8 cellular contexts compared by ENCODE assay signal in genomic region chr7:94908204-94909022, GRCh38. TPM values are rescaled to one million over a fixed set of nuclear protein-coding genes. Genes with fewer than 3 reads are reported as not detected.
DNase-seq lines count a peak whose midpoint lies in the region; ATAC-seq and TF ChIP-seq lines count a peak whose summit lies in the region.

No MANE protein-coding gene starts in this region.

- H3K9me3 Mint-ChIP-seq in brain: no peaks in the 10 kb centered on the region

- H3K9me3 ChIP-seq in sigmoid colon: no peaks in the 10 kb centered on the region

- TF ChIP-seq EP300 in sigmoid colon (IDR thresholded peaks at IDR 0.05): no peak

- H3K4me3 ChIP-seq in sigmoid colon: peak overlapping the region; percentile 47 to 76 (median 67)

- no peaks in the 10 kb centered on the region for H3K36me3 ChIP-seq in sigmoid colon

- H3K4me1 ChIP-seq in sigmoid colon: peaks cover 0 to 47% (median 17%) of the 10 kb centered on the region in 4 donors

- intact Hi-C loops in sigmoid colon (cut with DNase I): loop anchor here (5.0 to 10.0 kb wide), 6 partner anchors 69 to 614 kb away; partner anchors contain the start of gene SGCE

- ATAC-seq in GM19467 (IDR thresholded peaks at IDR 0.05; ENCODE audit: unreplicated experiment) (no peak), HG02852 (IDR thresholded peaks at IDR 0.05; ENCODE audit: unreplicated experiment) (no peak), GM21360 (IDR thresholded peaks at IDR 0.05; ENCODE audit: unreplicated experiment) (no peak)

- no peaks in the 10 kb centered on the region for H3K36me3 Mint-ChIP-seq in brain

- TF ChIP-seq CTCF in brain (conservative IDR thresholded peaks at IDR 0.05): no peak
- no peak for TF ChIP-seq CTCF in sigmoid colon (IDR thresholded peaks at IDR 0.05)

- H3K27me3 Mint-ChIP-seq in brain: peaks cover 11% of the 10 kb centered on the region

- no peaks in the 10 kb centered on the region for H3K27me3 ChIP-seq in sigmoid colon

- peak overlapping the region; percentile 97 to 99 (median 99) for H3K27ac Mint-ChIP-seq in brain

- WGBS in sigmoid colon, 2 donors: 1 to 2% methylated on average over 26 of the region's 26 CpGs

- H3K4me3 Mint-ChIP-seq in brain: peak overlapping the region; percentile 90 to 96 (median 96)

- DNase-seq in EL: peak; percentile 17
- DNase-seq in NCI-H1694 (lab: John Stamatoyannopoulos, UW): peak; percentile 14
- DNase-seq in iPS-NIHi11 (ENCODE audit: low spot score): peak; percentile 64
- peak; percentile 72 for DNase-seq in sigmoid colon

- H3K27ac ChIP-seq in sigmoid colon: peak overlapping the region; percentile 79 to 90 (median 84)

- TF ChIP-seq POLR2A in sigmoid colon (IDR thresholded peaks at IDR 0.05): no peak

- peaks cover 57% of the 10 kb centered on the region for H3K4me1 Mint-ChIP-seq in brain

RNA-seq across cellular contexts. Expression of gene PPP1R9A, which starts 1.0 kb away (rescaled TPM):
- polyA plus RNA-seq in brain (ENCODE audit: insufficient read depth, low read depth, low replicate concordance) (3.8 TPM), sigmoid colon (1 to 10 TPM; 1.8 to 2.7 (median 2.1) TPM)
- total RNA-seq in sigmoid colon: 10 to 100 TPM; 43.5 to 51.3 (median 46.1) TPM

Comparison
In these comparisons a context has a peak if more than half of its experiments do, and no peak if none do; other contexts are left out.
1. DNase-seq: peak in every context shown above with its lines; median percentile 72 in sigmoid colon; 64 in iPS-NIHi11; 17 in EL; 14 in NCI-H1694.